12 cellular contexts compared by ENCODE assay signal in genomic region chr11:83007477-83007876, GRCh38.
DNase-seq lines count a peak whose midpoint lies in the region; ATAC-seq and TF ChIP-seq lines count a peak whose summit lies in the region.
"Had no signal": no experiment of that assay in that cellular context is flagged by ENCODE, and none has a peak within 500 bp of the region (broad histone marks: within the 10 kb centered on the region; RNA-seq: fewer than 3 reads in every experiment).

No MANE protein-coding gene starts in this region.

- no peak for TF ChIP-seq EP300 in tibial nerve (IDR thresholded peaks at IDR 0.05)

- H3K27ac Mint-ChIP-seq in T-helper 17 cell, result no peak overlapping the region

- TF ChIP-seq CTCF in cardiac muscle cell (IDR thresholded peaks at IDR 0.05; ENCODE audit: low read depth, low read length) (no peak), hepatocyte (IDR thresholded peaks at IDR 0.05; ENCODE audit: poor library complexity) (no peak), tibial nerve (IDR thresholded peaks at IDR 0.05) (no peak)

- H3K4me3 Mint-ChIP-seq in T-helper 17 cell, result no peak overlapping the region

- no peaks in the 10 kb centered on the region for H3K36me3 Mint-ChIP-seq in T-helper 17 cell (ENCODE audit: low read depth)

- 75% methylated on average over 5 of the region's 5 CpGs for WGBS in hepatocyte (ENCODE audit: low lambda C conversion rate, missing lambda C conversion rate)
- WGBS in tibial nerve, 2 donors, result 70 to 89% methylated on average over 5 of the region's 5 CpGs

- H3K4me1 ChIP-seq in cardiac muscle cell (ENCODE audit: low read depth) (peaks cover 23% of the 10 kb centered on the region), hepatocyte (ENCODE audit: insufficient read depth) (peaks cover 12% of the 10 kb centered on the region), tibial nerve (peaks cover 0 to 59% (median 36%) of the 10 kb centered on the region in 4 donors)
- H3K4me1 ChIP-seq: SJSA1 had no signal

- H2AFZ ChIP-seq in hepatocyte, result peak overlapping the region; percentile 62

- no peaks in the 10 kb centered on the region for H3K9me3 ChIP-seq in cardiac muscle cell (ENCODE audit: low read depth)
- no peaks in the 10 kb centered on the region for H3K9me3 ChIP-seq in hepatocyte (ENCODE audit: low read depth)
- no peaks in the 10 kb centered on the region for H3K9me3 ChIP-seq in tibial nerve
- no peaks in the 10 kb centered on the region for H3K9me3 ChIP-seq in T-helper 17 cell (ENCODE audit: control insufficient read depth, low read length, poor library complexity, severe bottlenecking)
- H3K9me3 ChIP-seq: SJSA1 had no signal

- DNase-seq in cardiac muscle cell (ENCODE audit: low read depth in 1 of 2, low spot score in 1 of 2) (no peak), left cardiac atrium (no peak), NCI-H748 (lab: John Stamatoyannopoulos, UW; ENCODE audit: unreplicated experiment) (peak; percentile 75), hepatocyte (ENCODE audit: low spot score) (no peak), tibial nerve (ENCODE audit: low spot score in 2 of 2) (no peak), T-helper 17 cell (no peak)
- DNase-seq: NCI-H2171 had no signal

- no peak overlapping the region for H3K4me3 ChIP-seq in cardiac muscle cell
- H3K4me3 ChIP-seq in hepatocyte, result no peak overlapping the region
- no peak overlapping the region for H3K4me3 ChIP-seq in tibial nerve
- H3K4me3 ChIP-seq: SJSA1 had no signal

- no peaks in the 10 kb centered on the region for H4K20me1 ChIP-seq in hepatocyte (ENCODE audit: insufficient read depth, poor library complexity, severe bottlenecking)

- no peaks in the 10 kb centered on the region for H3K36me3 ChIP-seq in cardiac muscle cell
- no peaks in the 10 kb centered on the region for H3K36me3 ChIP-seq in hepatocyte (replicated peaks; ENCODE audit: insufficient read depth, low read depth)
- H3K36me3 ChIP-seq in tibial nerve, result no peaks in the 10 kb centered on the region
- H3K36me3 ChIP-seq: SJSA1 had no signal

- intact Hi-C loops in left cardiac atrium (cut with DNase I), result no loop called here

- no peaks in the 10 kb centered on the region for H3K79me2 ChIP-seq in hepatocyte

- peak overlapping the region; percentile 78 for H3K27ac ChIP-seq in cardiac muscle cell
- H3K27ac ChIP-seq in hepatocyte, result peak overlapping the region; percentile 61
- H3K27ac ChIP-seq in tibial nerve, result peak overlapping the region in 3 of 4 donors; percentile 41 to 73 (median 53)
- H3K27ac ChIP-seq: HL-60, SJSA1 had no signal

- H3K9me2 ChIP-seq in hepatocyte (replicated peaks; ENCODE audit: insufficient read depth), result no peaks in the 10 kb centered on the region

- H3K4me1 Mint-ChIP-seq in T-helper 17 cell, result peaks cover 12% of the 10 kb centered on the region

- H3K27me3 Mint-ChIP-seq in T-helper 17 cell, result no peaks in the 10 kb centered on the region
- H3K27me3 Mint-ChIP-seq: activated CD4-positive, alpha-beta memory T cell treated with anti-CD3 and anti-CD28 coated beads for 36 hours had no signal

- TF ChIP-seq POLR2A in tibial nerve (IDR thresholded peaks at IDR 0.05), result no peak

- H3K27me3 ChIP-seq in cardiac muscle cell, result no peaks in the 10 kb centered on the region
- no peaks in the 10 kb centered on the region for H3K27me3 ChIP-seq in hepatocyte
- no peaks in the 10 kb centered on the region for H3K27me3 ChIP-seq in tibial nerve
- H3K27me3 ChIP-seq: SJSA1 had no signal

- peak overlapping the region; percentile 52 for H3K4me2 ChIP-seq in hepatocyte

- no peak for ATAC-seq in left cardiac atrium
- no peak for ATAC-seq in GM18502 (IDR thresholded peaks at IDR 0.05; ENCODE audit: poor library complexity, unreplicated experiment)
- ATAC-seq in T-helper 17 cell, result no peak
- ATAC-seq in HG03432 (IDR thresholded peaks at IDR 0.05; ENCODE audit: unreplicated experiment), result no peak
